ENCODE assay signal across 8 cellular contexts in genomic region chr9:137618105-137619067, GRCh38. TPM values are rescaled to one million over a fixed set of nuclear protein-coding genes. Genes with fewer than 3 reads are reported as not detected.
DNase-seq lines count a peak whose midpoint lies in the region; TF ChIP-seq lines count a peak whose summit lies in the region.

TSS of gene EHMT1 (plus strand) at chr9:137619005. CDS start at chr9:137619029, 24 bp downstream.

- H3K9me3 Mint-ChIP-seq in activated naive CD4-positive, alpha-beta T cell treated with anti-CD3 and anti-CD28 coated beads, Interleukin-2, amount 10 ng/mL, durations not matched to agents 7 days and 5 days = no peaks in the 10 kb centered on the region

- H3K27me3 ChIP-seq in H7 (ENCODE audit: control insufficient read depth, insufficient read depth, low read length) = no peaks in the 10 kb centered on the region
- no peaks in the 10 kb centered on the region for H3K27me3 ChIP-seq in MM.1S (replicated peaks; ENCODE audit: insufficient read depth, low read length)
- H3K27me3 ChIP-seq in SK-N-SH (ENCODE audit: insufficient read depth) = no peaks in the 10 kb centered on the region
- H3K27me3 ChIP-seq in osteoblast (ENCODE audit: insufficient read depth, low read length) = no peaks in the 10 kb centered on the region

- H3K4me1 ChIP-seq in MM.1S (ENCODE audit: low read length) = peaks cover 14% of the 10 kb centered on the region
- peaks cover 15 to 25% of the 10 kb centered on the region in 2 experiments; a peak in 3 of 4 replicates for H3K4me1 ChIP-seq in SK-N-SH (ENCODE audit: control insufficient read depth in 1 of 2, insufficient read depth in 2 of 2, low read depth in 1 of 2, low read length in 1 of 2)
- peaks cover 25% of the 10 kb centered on the region for H3K4me1 ChIP-seq in osteoblast (ENCODE audit: insufficient read depth, low read length)

- H3K79me2 ChIP-seq in MM.1S (ENCODE audit: low read length) = peaks cover 78% of the 10 kb centered on the region
- H3K79me2 ChIP-seq in SK-N-SH (ENCODE audit: insufficient read depth) = peaks cover 72% of the 10 kb centered on the region
- H3K79me2 ChIP-seq in osteoblast (ENCODE audit: insufficient read depth, low read length) = peaks cover 60% of the 10 kb centered on the region

- peak within 1 kb of the TSS; percentile 92 for H3K27ac Mint-ChIP-seq in activated naive CD4-positive, alpha-beta T cell treated with anti-CD3 and anti-CD28 coated beads, Interleukin-2, amount 10 ng/mL, durations not matched to agents 7 days and 5 days

- TF ChIP-seq RAD21 in SK-N-SH (IDR thresholded peaks at IDR 0.05; ENCODE audit: low read length) = no peak

- H3K27ac ChIP-seq in MM.1S (ENCODE audit: low read length) = peak within 1 kb of the TSS; percentile 67
- peak within 1 kb of the TSS; percentile 83 to 91 for H3K27ac ChIP-seq in SK-N-SH (ENCODE audit: low read depth in 2 of 2, low read length in 1 of 2)
- H3K27ac ChIP-seq in osteoblast (ENCODE audit: low read depth, low read length) = peak within 1 kb of the TSS; percentile 90
- peak within 1 kb of the TSS; percentile 83 for H3K27ac ChIP-seq in temporal lobe (ENCODE audit: low read depth, low read length)

- peaks cover 9% of the 10 kb centered on the region for H3F3A ChIP-seq in MM.1S (ENCODE audit: insufficient read depth, low read length)
- H3F3A ChIP-seq in SK-N-SH (replicated peaks; ENCODE audit: insufficient read depth) = peaks cover 11% of the 10 kb centered on the region

- POLR2A ChIA-PET in SK-N-SH (lab: Yijun Ruan, JAX) = interaction anchor here (0.7 to 1.3 kb wide), 4 partner anchors 11 to 59 kb away, joined by 3 to 7 read pairs (median 4); partner anchors contain the start of gene ARRDC1

- TF ChIP-seq EP300 in SK-N-SH (IDR thresholded peaks at IDR 0.05; ENCODE audit: borderline replicate concordance in 1 of 2, low read depth in 1 of 2, low read length in 1 of 2) = no peak

- in situ Hi-C loops in G401 (cut with HindIII; ENCODE audit: low sequenced_read_pairs) = no loop called here

- CTCF ChIA-PET in SK-N-SH (lab: Yijun Ruan, JAX) = interaction anchor here (1.0 kb wide), 1 partner anchor 39 kb away, joined by 3 read pairs; no protein-coding TSS in a partner anchor
- CTCF ChIA-PET in activated naive CD4-positive, alpha-beta T cell treated with anti-CD3 and anti-CD28 coated beads, Interleukin-2, amount 10 ng/mL, durations not matched to agents 7 days and 5 days (lab: Charles Lee) = no interaction called here

- WGBS in SK-N-SH (ENCODE audit: low lambda C conversion rate) = 9% methylated on average over 8 of the region's 94 CpGs

- H3K9ac ChIP-seq in MM.1S (ENCODE audit: low read length) = peak within 1 kb of the TSS; percentile 77
- H3K9ac ChIP-seq in SK-N-SH = peak within 1 kb of the TSS; percentile 91

- H2AFZ ChIP-seq in MM.1S (ENCODE audit: low read length) (peak within 1 kb of the TSS; percentile 47), SK-N-SH (ENCODE audit: low read depth) (peak within 1 kb of the TSS; percentile 63; the same call in 1 of the 2 replicates), osteoblast (ENCODE audit: low read length) (peak within 1 kb of the TSS; percentile 92)

- H3K36me3 ChIP-seq in H7 (replicated peaks; ENCODE audit: control insufficient read depth, insufficient read depth, low read length) = peaks cover 8% of the 10 kb centered on the region
- H3K36me3 ChIP-seq in MM.1S (replicated peaks; ENCODE audit: insufficient read depth, low read length) = 0 out of 2 replicates have a peak, but pooled peaks cover 6% of the 10 kb centered on the region
- H3K36me3 ChIP-seq in SK-N-SH (replicated peaks in 1 of 2; ENCODE audit: control insufficient read depth in 1 of 2, insufficient read depth in 2 of 2, low read length in 1 of 2) = peaks cover 7 to 25% of the 10 kb centered on the region in 2 experiments
- peaks cover 12% of the 10 kb centered on the region for H3K36me3 ChIP-seq in osteoblast (ENCODE audit: insufficient read depth, low read length)

- H3K4me3 ChIP-seq in H7 (ENCODE audit: insufficient read depth, low read depth, low read length) (peak within 1 kb of the TSS; percentile 91), MM.1S (ENCODE audit: low read length) (peak within 1 kb of the TSS; percentile 84), SK-N-SH (ENCODE audit: low read depth in 2 of 2, low read length in 1 of 2) (peak within 1 kb of the TSS; percentile 94 to 97), osteoblast (ENCODE audit: insufficient read depth, low read length) (peak within 1 kb of the TSS; percentile 99)

- TF ChIP-seq CTCF in MM.1S (IDR thresholded peaks at IDR 0.05; ENCODE audit: low read length) (no peak), SK-N-SH (IDR thresholded peaks at IDR 0.05) (no peak), osteoblast (IDR thresholded peaks at IDR 0.05; ENCODE audit: extremely low read depth, low read depth, low read length) (no peak)

- H3K4me3 Mint-ChIP-seq in activated naive CD4-positive, alpha-beta T cell treated with anti-CD3 and anti-CD28 coated beads, Interleukin-2, amount 10 ng/mL, durations not matched to agents 7 days and 5 days = peak within 1 kb of the TSS; percentile 84

- DNase-seq in G401 (ENCODE audit: low spot score) (peak; percentile 79), H7 (peak; percentile 100), MM.1S (peak; percentile 92), SK-N-SH (peak; percentile 99), glomerular endothelial cell (ENCODE audit: extremely low read depth, low read depth, low spot score) (no peak), osteoblast (ENCODE audit: insufficient read length, low spot score, missing footprints) (peak; percentile 100)
- DNase-seq in activated naive CD4-positive, alpha-beta T cell treated with anti-CD3 and anti-CD28 coated beads, Interleukin-2, amount 10 ng/mL, durations not matched to agents 7 days and 5 days = peak; percentile 87

- no peaks in the 10 kb centered on the region for H3K9me2 ChIP-seq in MM.1S (replicated peaks; ENCODE audit: insufficient read depth, low read length)
- no peaks in the 10 kb centered on the region for H3K9me2 ChIP-seq in SK-N-SH

- peaks cover 42% of the 10 kb centered on the region for H3K4me1 Mint-ChIP-seq in activated naive CD4-positive, alpha-beta T cell treated with anti-CD3 and anti-CD28 coated beads, Interleukin-2, amount 10 ng/mL, durations not matched to agents 7 days and 5 days

- H4K20me1 ChIP-seq in MM.1S (ENCODE audit: insufficient read depth, low read length) (peaks cover 9% of the 10 kb centered on the region), SK-N-SH (ENCODE audit: insufficient read depth) (peaks cover 30% of the 10 kb centered on the region), osteoblast (ENCODE audit: insufficient read depth, low read length) (peaks cover 27% of the 10 kb centered on the region)

- no peaks in the 10 kb centered on the region for H3K27me3 Mint-ChIP-seq in activated naive CD4-positive, alpha-beta T cell treated with anti-CD3 and anti-CD28 coated beads, Interleukin-2, amount 10 ng/mL, durations not matched to agents 7 days and 5 days

- H3K4me2 ChIP-seq in MM.1S (ENCODE audit: low read depth, low read length) (peak within 1 kb of the TSS; percentile 97), SK-N-SH (peak within 1 kb of the TSS; percentile 98), osteoblast (ENCODE audit: insufficient read depth, low read length) (peak within 1 kb of the TSS; percentile 93)

- peaks cover 19% of the 10 kb centered on the region for H3K36me3 Mint-ChIP-seq in activated naive CD4-positive, alpha-beta T cell treated with anti-CD3 and anti-CD28 coated beads, Interleukin-2, amount 10 ng/mL, durations not matched to agents 7 days and 5 days

- H3K9me3 ChIP-seq in MM.1S (replicated peaks; ENCODE audit: insufficient read depth, low read length) = no peaks in the 10 kb centered on the region
- no peaks in the 10 kb centered on the region for H3K9me3 ChIP-seq in SK-N-SH
- no peaks in the 10 kb centered on the region for H3K9me3 ChIP-seq in osteoblast (ENCODE audit: low read depth, low read length)

TF ChIP-seq in SK-N-SH, 30 proteins besides CTCF, POLR2A, EP300 and RAD21 (continues in another document):
- TF ChIP-seq SMC3 (IDR thresholded peaks at IDR 0.05; ENCODE audit: low read depth, low read length) (no peak), USF2 (IDR thresholded peaks at IDR 0.05; ENCODE audit: borderline replicate concordance, low read depth, low read length) (no peak), POLR2AphosphoS5 (IDR thresholded peaks at IDR 0.05; ENCODE audit: low read depth, low read length) (peak; percentile 67), MXI1 (IDR thresholded peaks at IDR 0.05; ENCODE audit: low read depth, low read length) (peak; percentile 72; the same call in 1 of the 2 replicates), MEF2A (IDR thresholded peaks at IDR 0.05; ENCODE audit: borderline replicate concordance, low read depth) (no peak)
- TF ChIP-seq, protein P1, sequence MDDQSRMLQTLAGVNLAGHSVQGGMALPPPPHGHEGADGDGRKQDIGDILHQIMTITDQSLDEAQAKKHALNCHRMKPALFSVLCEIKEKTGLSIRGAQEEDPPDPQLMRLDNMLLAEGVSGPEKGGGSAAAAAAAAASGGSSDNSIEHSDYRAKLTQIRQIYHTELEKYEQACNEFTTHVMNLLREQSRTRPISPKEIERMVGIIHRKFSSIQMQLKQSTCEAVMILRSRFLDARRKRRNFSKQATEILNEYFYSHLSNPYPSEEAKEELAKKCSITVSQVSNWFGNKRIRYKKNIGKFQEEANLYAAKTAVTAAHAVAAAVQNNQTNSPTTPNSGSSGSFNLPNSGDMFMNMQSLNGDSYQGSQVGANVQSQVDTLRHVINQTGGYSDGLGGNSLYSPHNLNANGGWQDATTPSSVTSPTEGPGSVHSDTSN (IDR thresholded peaks at IDR 0.05) = peak; percentile 6; the same call in 1 of the 2 replicates

RNA-seq across cellular contexts. Expression of gene EHMT1, which starts in this region (rescaled TPM):
- total RNA-seq in G401 (2014; rRNA removed; shearing (Covaris generic)) = 97.4 and 101 TPM in 2 replicates
- 89.6 and 97.1 TPM in 2 replicates for total RNA-seq in H7 (2014; rRNA removed; shearing (Covaris generic))
- 38.3 and 39.5 TPM in 2 replicates for polyA plus RNA-seq in SK-N-SH (2012; rRNA removed)
- polyA plus RNA-seq in SK-N-SH (2012; cell fraction: cytosol; rRNA removed) = 21.7 and 29.5 TPM in 2 replicates
- polyA plus RNA-seq in SK-N-SH (2012; cell fraction: nucleus; rRNA removed) = 140 and 184 TPM in 2 replicates
- total RNA-seq in glomerular endothelial cell (61.3 and 96.9 TPM in 2 replicates), osteoblast (38.0 and 46.3 TPM in 2 replicates), temporal lobe (49.4 TPM)
